8 cellular contexts compared by ENCODE assay signal in genomic region chr7:64665980-64666674, GRCh38. TPM values are rescaled to one million over a fixed set of nuclear protein-coding genes. Genes with fewer than 3 reads are reported as not detected.
DNase-seq lines count a peak whose midpoint lies in the region; ATAC-seq and TF ChIP-seq lines count a peak whose summit lies in the region.

TSS of gene ZNF107 (plus strand) at chr7:64666133. CDS start at chr7:64666283, 150 bp downstream.

- peak within 1 kb of the TSS; percentile 91 for H3K4me3 Mint-ChIP-seq in WTC11

- peaks cover 12% of the 10 kb centered on the region for H3K4me1 Mint-ChIP-seq in WTC11

- H3K27me3 Mint-ChIP-seq in WTC11 (ENCODE audit: low read depth): peaks cover 12% of the 10 kb centered on the region

- CTCF ChIA-PET in AG04450 (lab: Charles Lee) (no interaction called here), WTC11 (lab: Charles Lee) (interaction anchor here (0.5 kb wide), 1 partner anchor 117 kb away, joined by 3 read pairs; no protein-coding TSS in a partner anchor)

- peaks cover 4% of the 10 kb centered on the region for H3K9me3 ChIP-seq in AG04450 (ENCODE audit: control insufficient read depth, insufficient read depth, low read length)
- H3K9me3 ChIP-seq in spleen: peaks cover 0 to 11% (median 0%) of the 10 kb centered on the region in 8 donors

- H3K27me3 ChIP-seq in AG04450 (ENCODE audit: control insufficient read depth, insufficient read depth, low read length) (no peaks in the 10 kb centered on the region), spleen (replicated peaks in 1 of 7) (no peaks in the 10 kb centered on the region)

- POLR2A ChIA-PET in AG04450 (lab: Yijun Ruan, JAX): interaction anchor here (0.5 to 0.7 kb wide), 3 partner anchors 103 to 243 kb away, joined by 3 to 4 read pairs (median 4); partner anchors contain the start of gene ZNF680
- POLR2A ChIA-PET in WTC11 (lab: Charles Lee): interaction anchor here (0.6 to 1.4 kb wide), 3 partner anchors 103 to 237 kb away, joined by 3 to 7 read pairs (median 4); partner anchors contain the start of genes ZNF138, ZNF273 and ZNF680

- intact Hi-C loops in spleen (cut with DNase I; ENCODE audit: low total_unique reads): loop anchor here (5.0 to 10.0 kb wide), 2 partner anchors 101 to 131 kb away; partner anchors contain the start of gene ZNF680

- DNase-seq in AG04450 (ENCODE audit: low read depth, low spot score): peak; percentile 80
- peak; percentile 96 for DNase-seq in NCI-H226
- peak; percentile 77 for DNase-seq in WTC11 (ENCODE audit: low spot score)
- peak; percentile 26 to 97 (median 90) for DNase-seq in caudate nucleus (lab: John Stamatoyannopoulos, UW)
- DNase-seq in inferior parietal cortex (ENCODE audit: extremely low spot score): peak; percentile 92
- peak; percentile 96 for DNase-seq in spleen

- peak within 1 kb of the TSS; percentile 90 for H3K27ac Mint-ChIP-seq in WTC11

- ATAC-seq in GM18909 (IDR thresholded peaks at IDR 0.05; ENCODE audit: poor library complexity, unreplicated experiment) (peak; percentile 97), HG03175 (IDR thresholded peaks at IDR 0.05; ENCODE audit: unreplicated experiment) (peak; percentile 96), WTC11 (peak; percentile 99)

- peaks cover 29% of the 10 kb centered on the region for H3K9me3 Mint-ChIP-seq in WTC11

- H3K36me3 ChIP-seq in spleen: peaks cover 0 to 25% (median 13%) of the 10 kb centered on the region in 6 donors

- peaks cover 28% of the 10 kb centered on the region for H3K36me3 Mint-ChIP-seq in WTC11

- peak within 1 kb of the TSS; percentile 68 for H3K27ac ChIP-seq in AG04450 (ENCODE audit: low read depth, low read length)
- peak within 1 kb of the TSS; percentile 44 for H3K27ac ChIP-seq in caudate nucleus (ENCODE audit: low read depth, low read length)
- peak within 1 kb of the TSS; percentile 65 to 91 (median 88) for H3K27ac ChIP-seq in spleen

- WGBS in spleen, 5 donors: 0 to 1% (median 1%) methylated on average over 14 to 37 of the region's 37 CpGs

- peaks cover 24 to 65% (median 38%) of the 10 kb centered on the region in 6 donors for H3K4me1 ChIP-seq in spleen

- peak within 1 kb of the TSS; percentile 84 for H3K4me3 ChIP-seq in AG04450 (ENCODE audit: low read depth, low read length)
- peak within 1 kb of the TSS; percentile 65 to 83 (median 78) for H3K4me3 ChIP-seq in spleen

- TF ChIP-seq CTCF in AG04450 (IDR thresholded peaks at IDR 0.05; ENCODE audit: low read depth, low read length) (no peak), WTC11 (IDR thresholded peaks at IDR 0.05) (no peak), spleen (IDR thresholded peaks at IDR 0.05 in 8 of 11, conservative IDR thresholded peaks at IDR 0.05 in 3 of 11) (no peak)

- peak in 2 of 3 donors; percentile 4 to 24 for TF ChIP-seq POLR2A in spleen (IDR thresholded peaks at IDR 0.05)

TF ChIP-seq in WTC11, 78 proteins besides CTCF, POLR2A, EP300 and RAD21 (continues in another document):
- TF ChIP-seq E2F5 (CRISPR knock-in tag; IDR thresholded peaks at IDR 0.05) (no peak), NFE2L1 (CRISPR knock-in tag; IDR thresholded peaks at IDR 0.05) (no peak), GRHL2 (CRISPR knock-in tag; IDR thresholded peaks at IDR 0.05; ENCODE audit: insufficient replicate concordance, severe bottlenecking) (no peak), ZNF121 (CRISPR knock-in tag; IDR thresholded peaks at IDR 0.05) (no peak), E2F1 (CRISPR knock-in tag; IDR thresholded peaks at IDR 0.05) (no peak), TCF7 (CRISPR knock-in tag; IDR thresholded peaks at IDR 0.05; ENCODE audit: low read depth) (no peak), PRDM15 (CRISPR knock-in tag; IDR thresholded peaks at IDR 0.05) (no peak), ZNF425 (CRISPR knock-in tag; conservative IDR thresholded peaks at IDR 0.05) (no peak), GTF2I (CRISPR knock-in tag; conservative IDR thresholded peaks at IDR 0.05) (no peak)

RNA-seq across cellular contexts. Expression of gene ZNF107, which starts in this region (rescaled TPM):
- polyA plus RNA-seq in AG04450 (2011; rRNA removed): 2.3 and 3.2 TPM in 2 replicates
- 1.1 and 2.4 TPM in 2 replicates for polyA minus RNA-seq in AG04450 (2011; rRNA and poly(A)+ RNA removed)
- total RNA-seq in WTC11 (2021): 13.1 to 14.7 TPM (median 13.7 TPM) in 3 replicates
- total RNA-seq in spleen: 10 to 100 TPM; 16.4 to 52.5 (median 19.4) TPM
- polyA plus RNA-seq in spleen: 1 to 10 TPM; 5.8 to 7.8 (median 6.8) TPM

Comparison
In these comparisons a context has a peak if more than half of its experiments do, and no peak if none do; other contexts are left out.
1. Peak in every context shown above with its lines: DNase-seq, ATAC-seq, H3K4me3 ChIP-seq and H3K27ac ChIP-seq.